Comparison of ENCODE assay signal across 8 cellular contexts in genomic region chr3:186783731-186784515, GRCh38. TPM values are rescaled to one million over a fixed set of nuclear protein-coding genes. Genes with fewer than 3 reads are reported as not detected.
DNase-seq lines count a peak whose midpoint lies in the region; ATAC-seq, FAIRE-seq and TF ChIP-seq lines count a peak whose summit lies in the region.

No MANE protein-coding gene starts in this region.

- peak; percentile 84 to 87 for TF ChIP-seq POLR2A in thyroid gland (IDR thresholded peaks at IDR 0.05)

- peak; percentile 75 for DNase-seq in ELR (ENCODE audit: low read depth)
- DNase-seq in GM23248: peak; percentile 93
- peak; percentile 64 for DNase-seq in LHCN-M2 (ENCODE audit: low read depth)
- peak; percentile 28 for DNase-seq in SKM-1 (lab: John Stamatoyannopoulos, UW; ENCODE audit: unreplicated experiment)
- peak; percentile 38 for DNase-seq in activated naive CD8-positive, alpha-beta T cell treated with anti-CD3 and anti-CD28 coated beads, Interleukin-2, amount 50 U/mL, for 16 hours (ENCODE audit: low read depth, low spot score)
- DNase-seq in cardiac muscle cell (ENCODE audit: low read depth in 1 of 2, low spot score in 1 of 2): peak; percentile 82 to 86
- peak; percentile 85 to 95 (median 88) for DNase-seq in pancreas
- DNase-seq in thyroid gland: peak; percentile 84 to 88

- in situ Hi-C loops in GM23248 (cut with MboI): no loop called here

- peaks cover 55% of the 10 kb centered on the region for H3F3A ChIP-seq in GM23248 (ENCODE audit: insufficient read depth)

- H3K4me3 ChIP-seq in GM23248 (peak overlapping the region; percentile 97), cardiac muscle cell (peak overlapping the region; percentile 79), pancreas (peak overlapping the region; percentile 80 to 91 (median 86)), thyroid gland (replicated peaks in 1 of 3) (peak overlapping the region; percentile 55 to 99 (median 89))

- intact Hi-C loops in pancreas (cut with DNase I) (no loop called here), thyroid gland (cut with DNase I) (no loop called here)

- H3K36me3 ChIP-seq in GM23248 (ENCODE audit: low read depth): peaks cover 48% of the 10 kb centered on the region
- H3K36me3 ChIP-seq in cardiac muscle cell: peaks cover 47% of the 10 kb centered on the region
- peaks cover 9 to 43% (median 37%) of the 10 kb centered on the region in 3 donors for H3K36me3 ChIP-seq in pancreas
- peaks cover 40 to 49% of the 10 kb centered on the region in 2 donors for H3K36me3 ChIP-seq in thyroid gland

- H3K4me1 ChIP-seq in GM23248 (ENCODE audit: insufficient read depth): peaks cover 34% of the 10 kb centered on the region
- H3K4me1 ChIP-seq in cardiac muscle cell (ENCODE audit: low read depth): peaks cover 12% of the 10 kb centered on the region
- H3K4me1 ChIP-seq in pancreas: peaks cover 28 to 30% (median 28%) of the 10 kb centered on the region in 3 donors
- H3K4me1 ChIP-seq in thyroid gland: peaks cover 33 to 37% of the 10 kb centered on the region in 2 donors

- H3K9me3 ChIP-seq in GM23248 (ENCODE audit: low read depth): no peaks in the 10 kb centered on the region
- no peaks in the 10 kb centered on the region for H3K9me3 ChIP-seq in cardiac muscle cell (ENCODE audit: low read depth)
- no peaks in the 10 kb centered on the region for H3K9me3 ChIP-seq in pancreas
- H3K9me3 ChIP-seq in thyroid gland: no peaks in the 10 kb centered on the region

- H3K27me3 ChIP-seq in GM23248 (replicated peaks; ENCODE audit: insufficient read depth): no peaks in the 10 kb centered on the region
- H3K27me3 ChIP-seq in cardiac muscle cell: no peaks in the 10 kb centered on the region
- H3K27me3 ChIP-seq in pancreas: no peaks in the 10 kb centered on the region
- H3K27me3 ChIP-seq in thyroid gland: no peaks in the 10 kb centered on the region

- peak; percentile 85 to 93 (median 86) for ATAC-seq in pancreas

- H3K79me2 ChIP-seq in GM23248 (ENCODE audit: insufficient read depth): peaks cover 62% of the 10 kb centered on the region

- peak overlapping the region; percentile 99 for H3K4me2 ChIP-seq in GM23248 (ENCODE audit: unreplicated experiment)

- no peaks in the 10 kb centered on the region for H3K9me2 ChIP-seq in GM23248 (ENCODE audit: insufficient read depth)

- H4K20me1 ChIP-seq in GM23248 (ENCODE audit: insufficient read depth): peaks cover 49% of the 10 kb centered on the region

- 0 to 1% methylated on average over 51 to 56 of the region's 56 CpGs for WGBS in GM23248 (ENCODE audit: low coverage in 1 of 2, low lambda C conversion rate in 2 of 2, missing lambda C conversion rate in 2 of 2), 2 experiments
- 0% methylated on average over 56 of the region's 56 CpGs for WGBS in pancreas, 2 donors
- 0 to 1% methylated on average over 27 to 39 of the region's 56 CpGs for WGBS in thyroid gland, 2 donors

- no peak for FAIRE-seq in pancreas (lab: Jason Lieb, UNC)

- TF ChIP-seq CTCF in cardiac muscle cell (IDR thresholded peaks at IDR 0.05; ENCODE audit: low read depth, low read length) (no peak), pancreas (IDR thresholded peaks at IDR 0.05) (no peak), thyroid gland (IDR thresholded peaks at IDR 0.05) (no peak)

- peak overlapping the region; percentile 99 for H3K9ac ChIP-seq in GM23248

- no peak overlapping the region for H2AFZ ChIP-seq in GM23248

- H3K27ac ChIP-seq in GM23248 (peak overlapping the region; percentile 87), cardiac muscle cell (peak overlapping the region; percentile 99), pancreas (peak overlapping the region; percentile 96 to 99 (median 98)), thyroid gland (peak overlapping the region; percentile 96 to 100 (median 99))

RNA-seq across cellular contexts. Expression of gene EIF4A2, which starts 0.5 kb away (rescaled TPM):
- total RNA-seq in GM23248 (2014; rRNA removed; shearing (Covaris generic)): 426 and 469 TPM in 2 replicates
- polyA plus RNA-seq in GM23248 (2016; fragmentation: Nextera tagmentation; extraction: Ambion mirVana) (122 TPM in 2 replicates), cardiac muscle cell (359 and 471 TPM in 2 replicates), pancreas (100 to 1,000 TPM; 276 to 402 TPM)
- total RNA-seq in LHCN-M2 (2014; rRNA removed) (493 and 693 TPM in 2 replicates), cardiac muscle cell (621 and 911 TPM in 2 replicates), pancreas (100 to 1,000 TPM; 209 to 308 (median 242) TPM), thyroid gland (100 to 1,000 TPM; 356 to 655 (median 412) TPM)
- 235 TPM for polyA plus RNA-seq in LHCN-M2 (2012)

RNA-seq across cellular contexts. Expression of gene RFC4, which starts 22.4 kb away (rescaled TPM):
- 12.0 and 16.2 TPM in 2 replicates for total RNA-seq in GM23248 (2014; rRNA removed; shearing (Covaris generic))
- polyA plus RNA-seq in GM23248 (2016; fragmentation: Nextera tagmentation; extraction: Ambion mirVana): 22.1 and 22.8 TPM in 2 replicates
- 59.6 and 78.2 TPM in 2 replicates for total RNA-seq in LHCN-M2 (2014; rRNA removed)
- 20.7 TPM for polyA plus RNA-seq in LHCN-M2 (2012)
- total RNA-seq in cardiac muscle cell: 23.0 and 37.5 TPM in 2 replicates
- polyA plus RNA-seq in cardiac muscle cell: 34.0 and 47.4 TPM in 2 replicates
- total RNA-seq in pancreas: 10 to 100 TPM in 1 of 6 donors, 1 to 10 TPM in 5; 5.1 to 11.5 (median 8.0) TPM
- 10 to 100 TPM in 1 of 2 donors, 1 to 10 TPM in 1; 7.0 to 10.9 TPM for polyA plus RNA-seq in pancreas
- 10 to 100 TPM in 1 of 4 donors, 1 to 10 TPM in 3; 7.3 to 10.9 (median 7.8) TPM for total RNA-seq in thyroid gland

RNA-seq across cellular contexts. Expression of gene ADIPOQ, which starts 58.6 kb away (rescaled TPM):
- not detected in 2 replicates for total RNA-seq in GM23248 (2014; rRNA removed; shearing (Covaris generic))
- polyA plus RNA-seq in GM23248 (2016; fragmentation: Nextera tagmentation; extraction: Ambion mirVana) (not detected in 2 replicates), cardiac muscle cell (not detected in 2 replicates), pancreas (1 to 10 TPM in 1 of 2 donors, under 1 TPM in 1; 0.28 to 3.8 TPM)
- total RNA-seq in LHCN-M2 (2014; rRNA removed) (not detected in 2 replicates), cardiac muscle cell (not detected in 2 replicates), pancreas (10 to 100 TPM in 1 of 6 donors, 1 to 10 TPM in 2, under 1 TPM in 3; 0.03 to 15.1 (median 0.72) TPM), thyroid gland (10 to 100 TPM in 1 of 4 donors, 1 to 10 TPM in 3; 1.6 to 13.4 (median 5.4) TPM)
- polyA plus RNA-seq in LHCN-M2 (2012): not detected

Comparison
In these comparisons a context has a peak if more than half of its experiments do, and no peak if none do; other contexts are left out.
1. Peak in every context shown above with its lines: DNase-seq, ATAC-seq, H3K4me3 ChIP-seq and H3K27ac ChIP-seq.
2. DNase-seq: peak in every context shown above with its lines; median percentile 93 in GM23248; 88 in pancreas; 86 in thyroid gland; 84 in cardiac muscle cell; 75 in ELR; 64 in LHCN-M2; 38 in activated naive CD8-positive, alpha-beta T cell treated with anti-CD3 and anti-CD28 coated beads, Interleukin-2, amount 50 U/mL, for 16 hours; 28 in SKM-1.